24 cellular contexts compared by ENCODE assay signal in genomic region chr20:38671701-38672292, GRCh38. TPM values are rescaled to one million over a fixed set of nuclear protein-coding genes. Genes with fewer than 3 reads are reported as not detected.
"Had no signal": no experiment of that assay in that cellular context is flagged by ENCODE, and none has a peak within 500 bp of the region (broad histone marks: within the 10 kb centered on the region; RNA-seq: fewer than 3 reads in every experiment).

No MANE protein-coding gene starts in this region.

- H3K9me3 Mint-ChIP-seq: activated CD4-positive, alpha-beta memory T cell treated with anti-CD3 and anti-CD28 coated beads, Interleukin-2, amount 10 ng/mL, durations not matched to agents 7 days and 5 days; activated naive CD4-positive, alpha-beta T cell treated with anti-CD3 and anti-CD28 coated beads, Interleukin-2, amount 50 U/mL, for 24 hours; activated T-cell treated with anti-CD3 and anti-CD28 coated beads, Interleukin-2, amount 50 U/mL, for 72 hours; central memory CD8-positive, alpha-beta T cell had no signal

- H3K4me3 Mint-ChIP-seq: activated CD4-positive, alpha-beta memory T cell treated with anti-CD3 and anti-CD28 coated beads, Interleukin-2, amount 10 ng/mL, durations not matched to agents 7 days and 5 days; activated CD4-positive, alpha-beta T cell treated with anti-CD3 and anti-CD28 coated beads for 36 hours; activated T-cell treated with anti-CD3 and anti-CD28 coated beads, Interleukin-2, amount 50 U/mL, for 72 hours; central memory CD8-positive, alpha-beta T cell had no signal

- ATAC-seq: activated CD4-positive, alpha-beta T cell treated with anti-CD3 and anti-CD28 coated beads for 36 hours; activated T-cell treated with anti-CD3 and anti-CD28 coated beads, Interleukin-2, amount 50 U/mL, for 72 hours; body of pancreas; Panc1 had no signal

- H3K27me3 ChIP-seq: body of pancreas, SJCRH30 had no signal

- H3K36me3 Mint-ChIP-seq: activated naive CD4-positive, alpha-beta T cell treated with anti-CD3 and anti-CD28 coated beads, Interleukin-2, amount 50 U/mL, for 24 hours had no signal

- DNase-seq: activated CD4-positive, alpha-beta memory T cell treated with anti-CD3 and anti-CD28 coated beads, Interleukin-2, amount 10 ng/mL, durations not matched to agents 7 days and 5 days; activated CD4-positive, alpha-beta T cell treated with anti-CD3 and anti-CD28 coated beads for 36 hours; activated CD4-positive, alpha-beta T cell treated with anti-CD3 and anti-CD28 coated beads, Interleukin-2, amount 50 U/mL, for 1 hour; activated T-cell treated with anti-CD3 and anti-CD28 coated beads for 4 hours; activated T-cell treated with anti-CD3 and anti-CD28 coated beads, Interleukin-2, amount 50 U/mL, for 72 hours; aorta; body of pancreas; Kasumi-1; NCI-H187; NCI-H446 treated with DMSO at 0.1 percent for 48 hours; NCI-H524 treated with DMSO at 0.1 percent for 48 hours; NCI-H82; OCI-M1; Right ventricle myocardium superior; RPMI8226; SJCRH30; SK-N-SH; T-helper 1 cell had no signal

- H3K27ac Mint-ChIP-seq: activated CD4-positive, alpha-beta memory T cell treated with anti-CD3 and anti-CD28 coated beads, Interleukin-2, amount 10 ng/mL, durations not matched to agents 7 days and 5 days; activated CD4-positive, alpha-beta T cell treated with anti-CD3 and anti-CD28 coated beads for 36 hours; activated naive CD4-positive, alpha-beta T cell treated with anti-CD3 and anti-CD28 coated beads, Interleukin-2, amount 50 U/mL, for 24 hours; activated T-cell treated with anti-CD3 and anti-CD28 coated beads, Interleukin-2, amount 50 U/mL, for 72 hours had no signal

- H3K9me3 ChIP-seq: body of pancreas, SJCRH30, SK-N-SH had no signal

- H3K36me3 ChIP-seq: SJCRH30 had no signal

- H3K4me1 ChIP-seq: SJCRH30 had no signal

- H3K4me2 ChIP-seq: SK-N-SH had no signal

- H3K27ac ChIP-seq: body of pancreas, SJCRH30, VCaP had no signal

- H3K9ac ChIP-seq: SK-N-SH had no signal

- H3K4me3 ChIP-seq: body of pancreas, SJCRH30 had no signal

RNA-seq across cellular contexts. Expression of gene SLC32A1, which starts 52.5 kb away (rescaled TPM):
- total RNA-seq: activated CD4-positive, alpha-beta memory T cell treated with anti-CD3 and anti-CD28 coated beads, Interleukin-2, amount 10 ng/mL, durations not matched to agents 7 days and 5 days; activated CD4-positive, alpha-beta T cell treated with anti-CD3 and anti-CD28 coated beads for 36 hours; activated CD8-positive, alpha-beta memory T cell treated with anti-CD3 and anti-CD28 coated beads for 36 hours; aorta; body of pancreas; Right ventricle myocardium superior; SJCRH30; T-helper 2 cell treated with Interferon-gamma antibody and Interleukin-4, amounts not matched to agents 100 ng/mL and 5 ng/mL, for 36 hours had no signal
- polyA plus RNA-seq: aorta, SK-N-SH had no signal
